In genomic region chr3:129286081-129286480, GRCh38 we compare ENCODE assay signal across 1 cellular context.
TF ChIP-seq lines count a peak whose summit lies in the region.

No MANE protein-coding gene starts in this region.

TF ChIP-seq in HepG2, 621 proteins besides CTCF, POLR2A, EP300 and RAD21:
- no peak for TF ChIP-seq ZNF746 (CRISPR knock-in tag; IDR thresholded peaks at IDR 0.05)
- no peak for TF ChIP-seq TSC22D2 (CRISPR knock-in tag; IDR thresholded peaks at IDR 0.05; ENCODE audit: borderline replicate concordance)
- TF ChIP-seq HNF4A (CRISPR knock-in tag; IDR thresholded peaks at IDR 0.05) = 0 out of 2 replicates have a peak, but pooled peaks have one; percentile 6
- TF ChIP-seq THAP7 (CRISPR knock-in tag; IDR thresholded peaks at IDR 0.05) = no peak
